ENCODE assay signal across 8 cellular contexts in genomic region chr17:51955245-51955644, GRCh38.
"Had no signal": no experiment of that assay in that cellular context is flagged by ENCODE, and none has a peak within 500 bp of the region (broad histone marks: within the 10 kb centered on the region; RNA-seq: fewer than 3 reads in every experiment).

No MANE protein-coding gene starts in this region.

- H3K27ac Mint-ChIP-seq: IgD-negative memory B cell had no signal

- H3K4me2 ChIP-seq: KMS-11 had no signal

- ATAC-seq: HepG2, K562 had no signal

- H3K4me3 Mint-ChIP-seq: IgD-negative memory B cell had no signal

- H3K27ac ChIP-seq: HL-60, KMS-11 had no signal

- H3K9ac ChIP-seq: KMS-11 had no signal

- H3K4me3 ChIP-seq: K562 had no signal

- DNase-seq: IMR-90, KBM-7, KG1 had no signal

- H3K36me3 Mint-ChIP-seq: IgD-negative memory B cell had no signal

- H3K4me1 Mint-ChIP-seq: IgD-negative memory B cell had no signal
